8 cellular contexts compared by ENCODE assay signal in genomic region chr21:28521932-28522826, GRCh38.
DNase-seq lines count a peak whose midpoint lies in the region; ATAC-seq and TF ChIP-seq lines count a peak whose summit lies in the region.

No MANE protein-coding gene starts in this region.

- DNase-seq in AG20443 (ENCODE audit: low spot score) (peak; percentile 17), H9 (peak; percentile 30), adipocyte (ENCODE audit: low read depth) (peak; percentile 71), kidney glomerular epithelial cell (lab: John Stamatoyannopoulos, UW) (peak; percentile 16), thyroid gland (no peak)
- DNase-seq in activated effector memory CD4-positive, alpha-beta T cell treated with anti-CD3 and anti-CD28 coated beads, Interleukin-2, amount 50 U/mL, for 16 hours = no peak

- peak overlapping the region in 2 of 3 experiments; percentile 37 to 80; a peak in 3 of 7 replicates for H3K27ac Mint-ChIP-seq in H9

- no peak overlapping the region for H2BK20ac ChIP-seq in H9 (ENCODE audit: low read depth, low read length, poor library complexity, severe bottlenecking)

- WGBS in H9 (ENCODE audit: extremely low coverage, insufficient read length, low lambda C conversion rate) = no CpG with 5 or more reads among the region's 10 CpGs
- WGBS in thyroid gland, 2 donors = 64 to 67% methylated on average over 10 of the region's 10 CpGs

- intact Hi-C loops in thyroid gland (cut with DNase I) = no loop called here

- no peak overlapping the region for H4K5ac ChIP-seq in H9 (ENCODE audit: insufficient read length, low read depth, low read length)

- no peak overlapping the region for H3K4me3 Mint-ChIP-seq in H9

- no peak overlapping the region for H3K18ac ChIP-seq in H9 (ENCODE audit: insufficient read length, low read depth, low read length)

- H3K23me2 ChIP-seq in H9 (ENCODE audit: insufficient read length, low read depth, low read length, poor library complexity, severe bottlenecking) = no peaks in the 10 kb centered on the region

- no peak overlapping the region for H2BK120ac ChIP-seq in H9 (ENCODE audit: low read depth, low read length, poor library complexity, severe bottlenecking)

- H3K9me3 ChIP-seq in H9 (ENCODE audit: control insufficient read depth, low read depth, low read length) (no peaks in the 10 kb centered on the region), adipocyte (ENCODE audit: control insufficient read depth, low read length) (no peaks in the 10 kb centered on the region), thyroid gland (no peaks in the 10 kb centered on the region)

- no peak overlapping the region for H3K56ac ChIP-seq in H9 (ENCODE audit: insufficient read length, low read depth, low read length)

- H3K36me3 ChIP-seq in adipocyte (ENCODE audit: control insufficient read depth, insufficient read depth, low read length, severe bottlenecking) (no peaks in the 10 kb centered on the region), thyroid gland (no peaks in the 10 kb centered on the region)

- H3K9ac ChIP-seq in H9 (ENCODE audit: extremely low read depth, insufficient read length, low read length) (no peak overlapping the region), adipocyte (ENCODE audit: low read length) (no peak overlapping the region)

- H3K4me1 Mint-ChIP-seq in H9 = peaks cover 8 to 11% of the 10 kb centered on the region in 2 experiments

- H3K4me2 ChIP-seq in H9 (ENCODE audit: insufficient read depth, insufficient read length, low read length) = no peak overlapping the region

- H2AFZ ChIP-seq in H9 (ENCODE audit: low read length) = no peak overlapping the region

- no peaks in the 10 kb centered on the region for H3K27me3 Mint-ChIP-seq in H9 (ENCODE audit: low read depth)

- H3K27me3 ChIP-seq in H9 (ENCODE audit: insufficient read depth, low read length) = no peaks in the 10 kb centered on the region
- no peaks in the 10 kb centered on the region for H3K27me3 ChIP-seq in adipocyte (replicated peaks; ENCODE audit: control insufficient read depth, insufficient read depth, low read length)
- H3K27me3 ChIP-seq in thyroid gland = no peaks in the 10 kb centered on the region

- H3K4me3 ChIP-seq in adipocyte (ENCODE audit: low read length) (no peak overlapping the region), thyroid gland (replicated peaks in 1 of 3) (no peak overlapping the region)

- no peak overlapping the region for H2BK5ac ChIP-seq in H9 (ENCODE audit: insufficient read length, low read length)

- H3K14ac ChIP-seq in H9 (ENCODE audit: insufficient read depth, low read length) = no peak overlapping the region

- no peak overlapping the region for H3K27ac ChIP-seq in H9 (ENCODE audit: insufficient read length, low read depth, low read length)
- H3K27ac ChIP-seq in thyroid gland = peak overlapping the region in 1 of 3 donors; percentile 31

- no peak overlapping the region for H4K8ac ChIP-seq in H9 (replicated peaks; ENCODE audit: insufficient read length, low read depth, low read length)

- H3T11ph ChIP-seq in H9 (ENCODE audit: low read length) = no peak overlapping the region

- H3K4me1 ChIP-seq in H9 (ENCODE audit: insufficient read depth, low read length) (no peaks in the 10 kb centered on the region; the same call in 1 of the 2 replicates), adipocyte (ENCODE audit: control insufficient read depth, insufficient read depth, low read length) (peaks cover 14% of the 10 kb centered on the region), thyroid gland (no peaks in the 10 kb centered on the region)

- no peaks in the 10 kb centered on the region; a peak in 1 of 7 replicates for H3K36me3 Mint-ChIP-seq in H9 (ENCODE audit: insufficient read depth in 1 of 3, low read depth in 3 of 3)

- ATAC-seq in HG03520 (IDR thresholded peaks at IDR 0.05; ENCODE audit: unreplicated experiment) (no peak), HG03354 (IDR thresholded peaks at IDR 0.05; ENCODE audit: poor library complexity, severe bottlenecking, unreplicated experiment) (no peak)

- no peak overlapping the region for H3K4ac ChIP-seq in H9 (ENCODE audit: low read depth, low read length)

- no peaks in the 10 kb centered on the region for H3K79me1 ChIP-seq in H9 (ENCODE audit: insufficient read depth, low read depth, low read length, poor library complexity, severe bottlenecking)

- TF ChIP-seq POLR2A in thyroid gland (IDR thresholded peaks at IDR 0.05) = no peak

- H2AK5ac ChIP-seq in H9 (ENCODE audit: insufficient read length, low read length) = no peak overlapping the region

- no peak overlapping the region for H4K91ac ChIP-seq in H9 (ENCODE audit: insufficient read length, low read depth, low read length)

- no peak overlapping the region for H2BK15ac ChIP-seq in H9 (ENCODE audit: low read depth, low read length)

- H4K20me1 ChIP-seq in H9 (ENCODE audit: control insufficient read depth, insufficient read depth, insufficient read length) = no peaks in the 10 kb centered on the region

- H2BK12ac ChIP-seq in H9 (ENCODE audit: insufficient read length, low read depth, low read length) = no peak overlapping the region

- no peaks in the 10 kb centered on the region for H3K9me3 Mint-ChIP-seq in H9

- no peaks in the 10 kb centered on the region for H3K79me2 ChIP-seq in H9 (ENCODE audit: insufficient read depth, low read length)

- H3K23ac ChIP-seq in H9 (ENCODE audit: insufficient read length, low read depth, low read length) = no peak overlapping the region

- TF ChIP-seq CTCF in H9 (conservative IDR thresholded peaks at IDR 0.05) (peak; percentile 63), thyroid gland (IDR thresholded peaks at IDR 0.05) (no peak)

Comparison
In these comparisons a context has a peak if more than half of its experiments do, and no peak if none do; other contexts are left out.
1. DNase-seq: peak in AG20443 (single experiment), H9 (single experiment), adipocyte (single experiment) and kidney glomerular epithelial cell (single experiment); none in activated effector memory CD4-positive, alpha-beta T cell treated with anti-CD3 and anti-CD28 coated beads, Interleukin-2, amount 50 U/mL, for 16 hours (single experiment) and thyroid gland (0 of 2).